2 cellular contexts compared by ENCODE assay signal in the genomic region with DNA sequence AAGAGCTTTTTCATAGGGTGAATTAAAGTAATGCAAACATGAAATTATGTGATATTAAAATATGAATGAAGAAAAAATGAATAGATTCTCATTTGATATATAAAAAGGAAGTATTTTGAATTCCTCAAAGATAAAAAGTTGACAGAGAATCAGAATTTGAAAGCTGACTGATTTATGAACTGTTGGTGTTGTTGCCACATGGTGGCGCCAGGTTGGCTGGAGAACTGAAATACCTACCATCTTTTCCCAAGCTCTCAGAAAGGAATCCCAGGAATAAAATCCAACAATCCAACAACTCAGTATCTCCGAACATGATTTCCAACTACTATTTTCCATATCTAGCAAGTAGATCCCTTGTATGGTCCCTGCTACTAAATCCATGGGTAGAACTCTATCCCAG.
TF ChIP-seq lines count a peak whose summit lies in the region.

No MANE protein-coding gene starts in this region.

TF ChIP-seq in GM23338, 12 proteins besides CTCF, POLR2A, EP300 and RAD21 (continues in another document):
- TF ChIP-seq, protein P1, sequence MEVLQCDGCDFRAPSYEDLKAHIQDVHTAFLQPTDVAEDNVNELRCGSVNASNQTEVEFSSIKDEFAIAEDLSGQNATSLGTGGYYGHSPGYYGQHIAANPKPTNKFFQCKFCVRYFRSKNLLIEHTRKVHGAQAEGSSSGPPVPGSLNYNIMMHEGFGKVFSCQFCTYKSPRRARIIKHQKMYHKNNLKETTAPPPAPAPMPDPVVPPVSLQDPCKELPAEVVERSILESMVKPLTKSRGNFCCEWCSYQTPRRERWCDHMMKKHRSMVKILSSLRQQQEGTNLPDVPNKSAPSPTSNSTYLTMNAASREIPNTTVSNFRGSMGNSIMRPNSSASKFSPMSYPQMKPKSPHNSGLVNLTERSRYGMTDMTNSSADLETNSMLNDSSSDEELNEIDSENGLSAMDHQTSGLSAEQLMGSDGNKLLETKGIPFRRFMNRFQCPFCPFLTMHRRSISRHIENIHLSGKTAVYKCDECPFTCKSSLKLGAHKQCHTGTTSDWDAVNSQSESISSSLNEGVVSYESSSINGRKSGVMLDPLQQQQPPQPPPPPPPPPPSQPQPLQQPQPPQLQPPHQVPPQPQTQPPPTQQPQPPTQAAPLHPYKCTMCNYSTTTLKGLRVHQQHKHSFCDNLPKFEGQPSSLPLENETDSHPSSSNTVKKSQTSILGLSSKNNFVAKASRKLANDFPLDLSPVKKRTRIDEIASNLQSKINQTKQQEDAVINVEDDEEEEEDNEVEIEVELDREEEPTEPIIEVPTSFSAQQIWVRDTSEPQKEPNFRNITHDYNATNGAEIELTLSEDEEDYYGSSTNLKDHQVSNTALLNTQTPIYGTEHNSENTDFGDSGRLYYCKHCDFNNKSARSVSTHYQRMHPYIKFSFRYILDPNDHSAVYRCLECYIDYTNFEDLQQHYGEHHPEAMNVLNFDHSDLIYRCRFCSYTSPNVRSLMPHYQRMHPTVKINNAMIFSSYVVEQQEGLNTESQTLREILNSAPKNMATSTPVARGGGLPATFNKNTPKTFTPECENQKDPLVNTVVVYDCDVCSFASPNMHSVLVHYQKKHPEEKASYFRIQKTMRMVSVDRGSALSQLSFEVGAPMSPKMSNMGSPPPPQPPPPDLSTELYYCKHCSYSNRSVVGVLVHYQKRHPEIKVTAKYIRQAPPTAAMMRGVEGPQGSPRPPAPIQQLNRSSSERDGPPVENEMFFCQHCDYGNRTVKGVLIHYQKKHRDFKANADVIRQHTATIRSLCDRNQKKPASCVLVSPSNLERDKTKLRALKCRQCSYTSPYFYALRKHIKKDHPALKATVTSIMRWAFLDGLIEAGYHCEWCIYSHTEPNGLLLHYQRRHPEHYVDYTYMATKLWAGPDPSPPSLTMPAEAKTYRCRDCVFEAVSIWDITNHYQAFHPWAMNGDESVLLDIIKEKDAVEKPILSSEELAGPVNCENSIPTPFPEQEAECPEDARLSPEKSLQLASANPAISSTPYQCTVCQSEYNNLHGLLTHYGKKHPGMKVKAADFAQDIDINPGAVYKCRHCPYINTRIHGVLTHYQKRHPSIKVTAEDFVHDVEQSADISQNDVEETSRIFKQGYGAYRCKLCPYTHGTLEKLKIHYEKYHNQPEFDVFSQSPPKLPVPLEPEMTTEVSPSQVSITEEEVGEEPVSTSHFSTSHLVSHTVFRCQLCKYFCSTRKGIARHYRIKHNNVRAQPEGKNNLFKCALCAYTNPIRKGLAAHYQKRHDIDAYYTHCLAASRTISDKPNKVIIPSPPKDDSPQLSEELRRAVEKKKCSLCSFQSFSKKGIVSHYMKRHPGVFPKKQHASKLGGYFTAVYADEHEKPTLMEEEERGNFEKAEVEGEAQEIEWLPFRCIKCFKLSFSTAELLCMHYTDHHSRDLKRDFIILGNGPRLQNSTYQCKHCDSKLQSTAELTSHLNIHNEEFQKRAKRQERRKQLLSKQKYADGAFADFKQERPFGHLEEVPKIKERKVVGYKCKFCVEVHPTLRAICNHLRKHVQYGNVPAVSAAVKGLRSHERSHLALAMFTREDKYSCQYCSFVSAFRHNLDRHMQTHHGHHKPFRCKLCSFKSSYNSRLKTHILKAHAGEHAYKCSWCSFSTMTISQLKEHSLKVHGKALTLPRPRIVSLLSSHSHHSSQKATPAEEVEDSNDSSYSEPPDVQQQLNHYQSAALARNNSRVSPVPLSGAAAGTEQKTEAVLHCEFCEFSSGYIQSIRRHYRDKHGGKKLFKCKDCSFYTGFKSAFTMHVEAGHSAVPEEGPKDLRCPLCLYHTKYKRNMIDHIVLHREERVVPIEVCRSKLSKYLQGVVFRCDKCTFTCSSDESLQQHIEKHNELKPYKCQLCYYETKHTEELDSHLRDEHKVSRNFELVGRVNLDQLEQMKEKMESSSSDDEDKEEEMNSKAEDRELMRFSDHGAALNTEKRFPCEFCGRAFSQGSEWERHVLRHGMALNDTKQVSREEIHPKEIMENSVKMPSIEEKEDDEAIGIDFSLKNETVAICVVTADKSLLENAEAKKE (CRISPR knock-in tag; IDR thresholded peaks at IDR 0.05): no peak
- TF ChIP-seq JUNB (IDR thresholded peaks at IDR 0.05; ENCODE audit: unreplicated experiment) (no peak), CREB1 (CRISPR knock-in tag; IDR thresholded peaks at IDR 0.05; ENCODE audit: low read depth) (no peak), ZNF331 (CRISPR knock-in tag; IDR thresholded peaks at IDR 0.05; ENCODE audit: low read depth) (no peak), STAT1 (IDR thresholded peaks at IDR 0.05; ENCODE audit: unreplicated experiment) (no peak), EZH2phosphoT487 (IDR thresholded peaks at IDR 0.05; ENCODE audit: unreplicated experiment) (no peak), POLR2AphosphoS5 (IDR thresholded peaks at IDR 0.05; ENCODE audit: low read depth) (no peak), ZNF114 (CRISPR knock-in tag; IDR thresholded peaks at IDR 0.05) (no peak), NANOG (IDR thresholded peaks at IDR 0.05; ENCODE audit: borderline replicate concordance) (no peak), EZH2 (IDR thresholded peaks at IDR 0.05; ENCODE audit: low read depth, unreplicated experiment) (no peak)
- TF ChIP-seq, protein P2, sequence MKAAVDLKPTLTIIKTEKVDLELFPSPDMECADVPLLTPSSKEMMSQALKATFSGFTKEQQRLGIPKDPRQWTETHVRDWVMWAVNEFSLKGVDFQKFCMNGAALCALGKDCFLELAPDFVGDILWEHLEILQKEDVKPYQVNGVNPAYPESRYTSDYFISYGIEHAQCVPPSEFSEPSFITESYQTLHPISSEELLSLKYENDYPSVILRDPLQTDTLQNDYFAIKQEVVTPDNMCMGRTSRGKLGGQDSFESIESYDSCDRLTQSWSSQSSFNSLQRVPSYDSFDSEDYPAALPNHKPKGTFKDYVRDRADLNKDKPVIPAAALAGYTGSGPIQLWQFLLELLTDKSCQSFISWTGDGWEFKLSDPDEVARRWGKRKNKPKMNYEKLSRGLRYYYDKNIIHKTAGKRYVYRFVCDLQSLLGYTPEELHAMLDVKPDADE (IDR thresholded peaks at IDR 0.05): no peak

TF ChIP-seq in HepG2, 621 proteins besides CTCF, POLR2A, EP300 and RAD21:
- TF ChIP-seq STAG1 (CRISPR knock-in tag; IDR thresholded peaks at IDR 0.05) (peak; percentile 41), ZNF75D (CRISPR knock-in tag; IDR thresholded peaks at IDR 0.05; ENCODE audit: borderline replicate concordance) (no peak), NFE2L2 (IDR thresholded peaks at IDR 0.05; ENCODE audit: low read length) (no peak), SMC3 (IDR thresholded peaks at IDR 0.05; ENCODE audit: low read length) (peak; percentile 61)
- TF ChIP-seq, protein P3, sequence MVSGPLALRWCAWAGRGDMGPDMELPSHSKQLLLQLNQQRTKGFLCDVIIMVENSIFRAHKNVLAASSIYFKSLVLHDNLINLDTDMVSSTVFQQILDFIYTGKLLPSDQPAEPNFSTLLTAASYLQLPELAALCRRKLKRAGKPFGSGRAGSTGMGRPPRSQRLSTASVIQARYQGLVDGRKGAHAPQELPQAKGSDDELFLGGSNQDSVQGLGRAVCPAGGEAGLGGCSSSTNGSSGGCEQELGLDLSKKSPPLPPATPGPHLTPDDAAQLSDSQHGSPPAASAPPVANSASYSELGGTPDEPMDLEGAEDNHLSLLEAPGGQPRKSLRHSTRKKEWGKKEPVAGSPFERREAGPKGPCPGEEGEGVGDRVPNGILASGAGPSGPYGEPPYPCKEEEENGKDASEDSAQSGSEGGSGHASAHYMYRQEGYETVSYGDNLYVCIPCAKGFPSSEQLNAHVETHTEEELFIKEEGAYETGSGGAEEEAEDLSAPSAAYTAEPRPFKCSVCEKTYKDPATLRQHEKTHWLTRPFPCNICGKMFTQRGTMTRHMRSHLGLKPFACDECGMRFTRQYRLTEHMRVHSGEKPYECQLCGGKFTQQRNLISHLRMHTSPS (CRISPR knock-in tag; IDR thresholded peaks at IDR 0.05; ENCODE audit: low read depth): no peak
